Comparison of ENCODE assay signal across 15 cellular contexts in genomic region chr3:43017593-43018195, GRCh38. TPM values are rescaled to one million over a fixed set of nuclear protein-coding genes. Genes with fewer than 3 reads are reported as not detected.
"Had no signal": no experiment of that assay in that cellular context is flagged by ENCODE, and none has a peak within 500 bp of the region (broad histone marks: within the 10 kb centered on the region; RNA-seq: fewer than 3 reads in every experiment).

No MANE protein-coding gene starts in this region.

- H3K9me3 ChIP-seq: upper lobe of right lung had no signal

- FAIRE-seq: TTC549 had no signal

- H3K4me3 ChIP-seq: upper lobe of right lung had no signal

- H3K27ac ChIP-seq: upper lobe of right lung had no signal

- H3K4me1 ChIP-seq: upper lobe of right lung had no signal

- ATAC-seq: activated naive CD8-positive, alpha-beta T cell treated with anti-CD3 and anti-CD28 coated beads, Interleukin-2, amount 50 U/mL, for 24 hours; activated T-cell treated with anti-CD3 and anti-CD28 coated beads, Interleukin-2, amount 50 U/mL, for 4 hours; SK-N-SH treated with all-trans-retinoic acid at 6 μM for 48 hours; stimulated activated naive CD8-positive, alpha-beta T cell treated with anti-CD3 and anti-CD28 coated beads, Interleukin-15, Interleukin-2, amounts not matched to agents 100 U/mL and 50 U/mL, for 24 hours; upper lobe of right lung had no signal

- H3K27me3 ChIP-seq: upper lobe of right lung had no signal

- DNase-seq: activated CD8-positive, alpha-beta memory T cell treated with anti-CD3 and anti-CD28 coated beads, Interleukin-2, amount 50 U/mL, for 48 hours; activated naive CD4-positive, alpha-beta T cell; activated naive CD8-positive, alpha-beta T cell treated with anti-CD3 and anti-CD28 coated beads, Interleukin-2, amount 50 U/mL, for 24 hours; activated T-cell treated with anti-CD3 and anti-CD28 coated beads, Interleukin-2, amount 50 U/mL, for 4 hours; effector CD8-positive, alpha-beta T cell; foreskin melanocyte; glutamatergic neuron; hippocampal formation; stimulated activated CD4-positive, alpha-beta T cell treated with anti-CD3 and anti-CD28 coated beads, Interleukin-4, amount 100 ng/mL, for 4 hours; stimulated activated naive CD8-positive, alpha-beta T cell treated with anti-CD3 and anti-CD28 coated beads, Interleukin-15, Interleukin-2, amounts not matched to agents 100 U/mL and 50 U/mL, for 24 hours; upper lobe of right lung had no signal

- H3K36me3 ChIP-seq: upper lobe of right lung had no signal

RNA-seq across cellular contexts. Expression of gene GASK1A, which starts 38.6 kb away (rescaled TPM):
- total RNA-seq: activated T-cell treated with anti-CD3 and anti-CD28 coated beads, Interleukin-2, amount 50 U/mL, for 4 hours; activated T-helper 2 cell treated with anti-CD3 and anti-CD28 coated beads, Interferon-gamma antibody, Interleukin-2, Interleukin-4, amounts not matched to agents 10 μg/mL and 5 μg/mL and 100 μg/mL, durations not matched to agents 14 hours and 24 hours and 36 hours had no signal
- polyA plus RNA-seq: neural cell had no signal
